ENCODE assay signal across 3 cellular contexts in the genomic region with DNA sequence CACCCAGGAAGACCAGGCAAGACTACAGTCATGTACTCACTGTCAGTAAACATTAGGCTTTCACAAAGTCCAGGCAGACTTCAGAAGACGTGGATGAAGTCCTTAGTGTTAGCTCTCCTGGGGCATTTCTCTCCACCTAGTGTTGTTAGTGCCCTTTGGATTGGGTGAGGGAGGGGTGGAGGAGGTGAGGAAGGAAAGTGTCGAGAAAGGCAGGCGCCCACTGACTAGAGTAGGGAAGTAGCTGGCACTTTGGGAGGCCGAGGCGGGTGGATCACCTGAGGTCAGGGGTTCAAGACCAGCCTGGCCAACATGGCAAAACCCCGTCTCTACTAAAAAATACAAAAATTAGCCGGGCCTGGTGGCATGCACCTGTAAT. TPM values are rescaled to one million over a fixed set of nuclear protein-coding genes. Genes with fewer than 3 reads are reported as not detected.
"Had no signal": no experiment of that assay in that cellular context is flagged by ENCODE, and none has a peak within 500 bp of the region (broad histone marks: within the 10 kb centered on the region; RNA-seq: fewer than 3 reads in every experiment).

No MANE protein-coding gene starts in this region.

RNA-seq across cellular contexts. Expression of gene PLEK2, which starts 56.4 kb away (rescaled TPM):
- total RNA-seq: left ventricle myocardium inferior, temporal lobe had no signal
- polyA plus RNA-seq: neural cell had no signal
